Comparison of ENCODE assay signal across 2 cellular contexts in genomic region chr2:27746325-27746724, GRCh38.
TF ChIP-seq lines count a peak whose summit lies in the region.

No MANE protein-coding gene starts in this region.

TF ChIP-seq in WTC11, 78 proteins besides CTCF, POLR2A, EP300 and RAD21:
- TF ChIP-seq NFYB (CRISPR knock-in tag; conservative IDR thresholded peaks at IDR 0.05; ENCODE audit: low read depth), result no peak
- no peak for TF ChIP-seq FOXK1 (CRISPR knock-in tag; IDR thresholded peaks at IDR 0.05)
- TF ChIP-seq ZNF396 (CRISPR knock-in tag; IDR thresholded peaks at IDR 0.05; ENCODE audit: borderline replicate concordance), result no peak
- TF ChIP-seq GABPB1 (CRISPR knock-in tag; IDR thresholded peaks at IDR 0.05), result peak; percentile 40; the same call in 1 of the 2 replicates
- TF ChIP-seq, protein P1, sequence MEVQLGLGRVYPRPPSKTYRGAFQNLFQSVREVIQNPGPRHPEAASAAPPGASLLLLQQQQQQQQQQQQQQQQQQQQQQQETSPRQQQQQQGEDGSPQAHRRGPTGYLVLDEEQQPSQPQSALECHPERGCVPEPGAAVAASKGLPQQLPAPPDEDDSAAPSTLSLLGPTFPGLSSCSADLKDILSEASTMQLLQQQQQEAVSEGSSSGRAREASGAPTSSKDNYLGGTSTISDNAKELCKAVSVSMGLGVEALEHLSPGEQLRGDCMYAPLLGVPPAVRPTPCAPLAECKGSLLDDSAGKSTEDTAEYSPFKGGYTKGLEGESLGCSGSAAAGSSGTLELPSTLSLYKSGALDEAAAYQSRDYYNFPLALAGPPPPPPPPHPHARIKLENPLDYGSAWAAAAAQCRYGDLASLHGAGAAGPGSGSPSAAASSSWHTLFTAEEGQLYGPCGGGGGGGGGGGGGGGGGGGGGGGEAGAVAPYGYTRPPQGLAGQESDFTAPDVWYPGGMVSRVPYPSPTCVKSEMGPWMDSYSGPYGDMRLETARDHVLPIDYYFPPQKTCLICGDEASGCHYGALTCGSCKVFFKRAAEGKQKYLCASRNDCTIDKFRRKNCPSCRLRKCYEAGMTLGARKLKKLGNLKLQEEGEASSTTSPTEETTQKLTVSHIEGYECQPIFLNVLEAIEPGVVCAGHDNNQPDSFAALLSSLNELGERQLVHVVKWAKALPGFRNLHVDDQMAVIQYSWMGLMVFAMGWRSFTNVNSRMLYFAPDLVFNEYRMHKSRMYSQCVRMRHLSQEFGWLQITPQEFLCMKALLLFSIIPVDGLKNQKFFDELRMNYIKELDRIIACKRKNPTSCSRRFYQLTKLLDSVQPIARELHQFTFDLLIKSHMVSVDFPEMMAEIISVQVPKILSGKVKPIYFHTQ (CRISPR knock-in tag; IDR thresholded peaks at IDR 0.05), result no peak
- TF ChIP-seq NR1H2 (CRISPR knock-in tag; IDR thresholded peaks at IDR 0.05), result no peak
TF ChIP-seq in WTC11: peak in this region for 1.

TF ChIP-seq in HepG2, 621 proteins besides CTCF, POLR2A, EP300 and RAD21 (continues in another document):
- peak; percentile 79 for TF ChIP-seq FOXP4 (CRISPR knock-in tag; IDR thresholded peaks at IDR 0.05)
- TF ChIP-seq KDM3A (CRISPR knock-in tag; IDR thresholded peaks at IDR 0.05; ENCODE audit: low read depth), result 0 out of 2 replicates have a peak, but pooled peaks have one; percentile 26
- no peak for TF ChIP-seq ZBTB1 (CRISPR knock-in tag; IDR thresholded peaks at IDR 0.05; ENCODE audit: borderline replicate concordance)
- TF ChIP-seq CREB1 (IDR thresholded peaks at IDR 0.05), result no peak
- 0 out of 2 replicates have a peak, but pooled peaks have one; percentile 57 for TF ChIP-seq CREB1 (CRISPR knock-in tag; IDR thresholded peaks at IDR 0.05)
- TF ChIP-seq PHF20 (CRISPR knock-in tag; IDR thresholded peaks at IDR 0.05), result no peak
- peak; percentile 82; the same call in 1 of the 2 replicates for TF ChIP-seq ZSCAN9 (CRISPR knock-in tag; IDR thresholded peaks at IDR 0.05; ENCODE audit: borderline replicate concordance)
- peak; percentile 92 for TF ChIP-seq HNF4A (CRISPR knock-in tag; IDR thresholded peaks at IDR 0.05)
- peak; percentile 91 for TF ChIP-seq ASH2L (IDR thresholded peaks at IDR 0.05; ENCODE audit: insufficient read length, low read depth, low read length)
- no peak for TF ChIP-seq ATF7 (IDR thresholded peaks at IDR 0.05)
- TF ChIP-seq ATF7 (CRISPR knock-in tag; IDR thresholded peaks at IDR 0.05), result no peak
- TF ChIP-seq CREM (IDR thresholded peaks at IDR 0.05), result peak; percentile 60; the same call in 1 of the 2 replicates
- TF ChIP-seq CREM (CRISPR knock-in tag; IDR thresholded peaks at IDR 0.05), result no peak
- TF ChIP-seq ZNF614 (CRISPR knock-in tag; IDR thresholded peaks at IDR 0.05; ENCODE audit: borderline replicate concordance), result 0 out of 2 replicates have a peak, but pooled peaks have one; percentile 30
- TF ChIP-seq ZNF644 (CRISPR knock-in tag; IDR thresholded peaks at IDR 0.05; ENCODE audit: low read depth), result 0 out of 2 replicates have a peak, but pooled peaks have one; percentile 8
- 0 out of 2 replicates have a peak, but pooled peaks have one; percentile 45 for TF ChIP-seq MLX (CRISPR knock-in tag; IDR thresholded peaks at IDR 0.05)
- TF ChIP-seq BRCA1 (CRISPR knock-in tag; IDR thresholded peaks at IDR 0.05), result 0 out of 2 replicates have a peak, but pooled peaks have one; percentile 18
- peak; percentile 57; the same call in 1 of the 2 replicates for TF ChIP-seq HDAC1 (CRISPR knock-in tag; IDR thresholded peaks at IDR 0.05)
- TF ChIP-seq HNF1A (IDR thresholded peaks at IDR 0.05; ENCODE audit: low read depth), result peak; percentile 72
- TF ChIP-seq HNF1A (CRISPR knock-in tag; IDR thresholded peaks at IDR 0.05; ENCODE audit: borderline replicate concordance), result no peak; the same call in 1 of the 2 replicates
- TF ChIP-seq SAP130 (CRISPR knock-in tag; IDR thresholded peaks at IDR 0.05; ENCODE audit: low read depth), result peak; percentile 79
- TF ChIP-seq SUZ12 (IDR thresholded peaks at IDR 0.05; ENCODE audit: low read depth, low read length), result no peak
- TF ChIP-seq, protein P2, sequence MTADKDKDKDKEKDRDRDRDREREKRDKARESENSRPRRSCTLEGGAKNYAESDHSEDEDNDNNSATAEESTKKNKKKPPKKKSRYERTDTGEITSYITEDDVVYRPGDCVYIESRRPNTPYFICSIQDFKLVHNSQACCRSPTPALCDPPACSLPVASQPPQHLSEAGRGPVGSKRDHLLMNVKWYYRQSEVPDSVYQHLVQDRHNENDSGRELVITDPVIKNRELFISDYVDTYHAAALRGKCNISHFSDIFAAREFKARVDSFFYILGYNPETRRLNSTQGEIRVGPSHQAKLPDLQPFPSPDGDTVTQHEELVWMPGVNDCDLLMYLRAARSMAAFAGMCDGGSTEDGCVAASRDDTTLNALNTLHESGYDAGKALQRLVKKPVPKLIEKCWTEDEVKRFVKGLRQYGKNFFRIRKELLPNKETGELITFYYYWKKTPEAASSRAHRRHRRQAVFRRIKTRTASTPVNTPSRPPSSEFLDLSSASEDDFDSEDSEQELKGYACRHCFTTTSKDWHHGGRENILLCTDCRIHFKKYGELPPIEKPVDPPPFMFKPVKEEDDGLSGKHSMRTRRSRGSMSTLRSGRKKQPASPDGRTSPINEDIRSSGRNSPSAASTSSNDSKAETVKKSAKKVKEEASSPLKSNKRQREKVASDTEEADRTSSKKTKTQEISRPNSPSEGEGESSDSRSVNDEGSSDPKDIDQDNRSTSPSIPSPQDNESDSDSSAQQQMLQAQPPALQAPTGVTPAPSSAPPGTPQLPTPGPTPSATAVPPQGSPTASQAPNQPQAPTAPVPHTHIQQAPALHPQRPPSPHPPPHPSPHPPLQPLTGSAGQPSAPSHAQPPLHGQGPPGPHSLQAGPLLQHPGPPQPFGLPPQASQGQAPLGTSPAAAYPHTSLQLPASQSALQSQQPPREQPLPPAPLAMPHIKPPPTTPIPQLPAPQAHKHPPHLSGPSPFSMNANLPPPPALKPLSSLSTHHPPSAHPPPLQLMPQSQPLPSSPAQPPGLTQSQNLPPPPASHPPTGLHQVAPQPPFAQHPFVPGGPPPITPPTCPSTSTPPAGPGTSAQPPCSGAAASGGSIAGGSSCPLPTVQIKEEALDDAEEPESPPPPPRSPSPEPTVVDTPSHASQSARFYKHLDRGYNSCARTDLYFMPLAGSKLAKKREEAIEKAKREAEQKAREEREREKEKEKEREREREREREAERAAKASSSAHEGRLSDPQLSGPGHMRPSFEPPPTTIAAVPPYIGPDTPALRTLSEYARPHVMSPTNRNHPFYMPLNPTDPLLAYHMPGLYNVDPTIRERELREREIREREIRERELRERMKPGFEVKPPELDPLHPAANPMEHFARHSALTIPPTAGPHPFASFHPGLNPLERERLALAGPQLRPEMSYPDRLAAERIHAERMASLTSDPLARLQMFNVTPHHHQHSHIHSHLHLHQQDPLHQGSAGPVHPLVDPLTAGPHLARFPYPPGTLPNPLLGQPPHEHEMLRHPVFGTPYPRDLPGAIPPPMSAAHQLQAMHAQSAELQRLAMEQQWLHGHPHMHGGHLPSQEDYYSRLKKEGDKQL (CRISPR knock-in tag; IDR thresholded peaks at IDR 0.05; ENCODE audit: low read depth), result peak; percentile 48; the same call in 1 of the 2 replicates
- no peak for TF ChIP-seq ZBTB20 (CRISPR knock-in tag; IDR thresholded peaks at IDR 0.05; ENCODE audit: borderline replicate concordance, low read depth)
- TF ChIP-seq YEATS4 (CRISPR knock-in tag; IDR thresholded peaks at IDR 0.05; ENCODE audit: borderline replicate concordance), result peak; percentile 45; the same call in 1 of the 2 replicates
- peak; percentile 50; the same call in 1 of the 2 replicates for TF ChIP-seq BCL6 (CRISPR knock-in tag; IDR thresholded peaks at IDR 0.05)
- TF ChIP-seq DPF2 (CRISPR knock-in tag; IDR thresholded peaks at IDR 0.05; ENCODE audit: borderline replicate concordance, low read depth), result 0 out of 2 replicates have a peak, but pooled peaks have one; percentile 46
- TF ChIP-seq MEF2D (CRISPR knock-in tag; IDR thresholded peaks at IDR 0.05), result peak; percentile 80
- no peak for TF ChIP-seq GABPA (IDR thresholded peaks at IDR 0.05; ENCODE audit: low read depth, low read length)
- TF ChIP-seq GABPA (CRISPR knock-in tag; IDR thresholded peaks at IDR 0.05; ENCODE audit: low read depth), result peak; percentile 57; the same call in 1 of the 2 replicates
- TF ChIP-seq ZNF12 (CRISPR knock-in tag; IDR thresholded peaks at IDR 0.05), result no peak; the same call in 1 of the 2 replicates
- no peak for TF ChIP-seq SKI (IDR thresholded peaks at IDR 0.05; ENCODE audit: partially characterized antibody)
- TF ChIP-seq SOX13 (IDR thresholded peaks at IDR 0.05), result peak; percentile 82
- peak in 1 of 2 experiments; percentile 96; a peak in 2 of 4 replicates for TF ChIP-seq SOX13 (CRISPR knock-in tag; conservative IDR thresholded peaks at IDR 0.05 in 1 of 2, IDR thresholded peaks at IDR 0.05 in 1 of 2)
- TF ChIP-seq HNF4G (IDR thresholded peaks at IDR 0.05; ENCODE audit: borderline replicate concordance, low read depth, low read length), result peak; percentile 92
- no peak; the same call in 1 of the 2 replicates for TF ChIP-seq HNF4G (CRISPR knock-in tag; IDR thresholded peaks at IDR 0.05; ENCODE audit: borderline replicate concordance, low read depth)
- TF ChIP-seq, protein P3, sequence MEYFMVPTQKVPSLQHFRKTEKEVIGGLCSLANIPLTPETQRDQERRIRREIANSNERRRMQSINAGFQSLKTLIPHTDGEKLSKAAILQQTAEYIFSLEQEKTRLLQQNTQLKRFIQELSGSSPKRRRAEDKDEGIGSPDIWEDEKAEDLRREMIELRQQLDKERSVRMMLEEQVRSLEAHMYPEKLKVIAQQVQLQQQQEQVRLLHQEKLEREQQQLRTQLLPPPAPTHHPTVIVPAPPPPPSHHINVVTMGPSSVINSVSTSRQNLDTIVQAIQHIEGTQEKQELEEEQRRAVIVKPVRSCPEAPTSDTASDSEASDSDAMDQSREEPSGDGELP (IDR thresholded peaks at IDR 0.05; ENCODE audit: borderline replicate concordance, low read depth), result peak; percentile 20; the same call in 1 of the 2 replicates
